ENCODE assay signal across 24 cellular contexts in the genomic region with DNA sequence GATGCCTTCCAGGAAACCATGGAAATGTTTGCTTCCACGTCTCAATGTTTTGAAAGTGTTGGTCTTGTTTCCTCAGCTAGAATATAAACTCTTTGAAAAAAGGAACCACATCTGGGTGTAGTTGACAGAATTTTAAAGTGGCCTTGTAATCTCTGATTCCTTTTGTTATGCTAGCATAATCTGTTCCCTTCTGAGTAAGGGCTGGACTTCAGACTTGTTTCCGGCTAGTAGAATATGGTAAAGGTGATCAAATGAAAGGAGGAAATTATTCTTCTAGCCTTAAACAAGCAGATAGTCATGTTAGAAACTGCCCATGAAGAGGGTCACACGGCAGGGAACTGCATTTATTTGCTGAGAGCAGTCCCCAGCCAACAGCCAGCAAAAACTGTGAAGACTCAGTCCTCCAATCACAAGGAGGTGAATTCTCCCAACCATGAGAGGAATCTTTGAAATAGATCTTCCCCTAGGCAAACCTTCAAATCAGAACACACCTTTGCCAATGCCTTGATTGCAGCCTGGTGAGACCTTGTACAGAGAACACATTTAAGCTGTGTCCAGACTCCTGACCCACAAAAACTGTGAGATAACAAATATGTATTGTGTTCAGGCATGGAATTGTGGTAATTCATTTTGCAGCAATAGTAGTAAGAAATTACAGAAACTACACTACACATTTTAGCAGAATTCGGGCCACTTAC.
DNase-seq lines count a peak whose midpoint lies in the region; ATAC-seq, FAIRE-seq and TF ChIP-seq lines count a peak whose summit lies in the region.
"Had no signal": no experiment of that assay in that cellular context is flagged by ENCODE, and none has a peak within 500 bp of the region (broad histone marks: within the 10 kb centered on the region; RNA-seq: fewer than 3 reads in every experiment).

No MANE protein-coding gene starts in this region.

- DNase-seq in Caco-2 (no peak), colonic mucosa (peak; percentile 25), left colon (peak in 1 of 2 donors; percentile 39), small intestine (peak; percentile 28), COR-L47 (lab: John Stamatoyannopoulos, UW) (no peak), SIG-M5 (lab: John Stamatoyannopoulos, UW) (no peak), NOMO-1 (lab: John Stamatoyannopoulos, UW; ENCODE audit: unreplicated experiment in 2 of 2) (no peak)
- DNase-seq: 8988T; ACHN; AML-193; BE2C; CD4-positive, alpha-beta T cell; CD8-positive, alpha-beta memory T cell; DMS153; DND-41; GM23248; H9 had no signal

- H3K27ac ChIP-seq in colonic mucosa, result peak overlapping the region; percentile 88
- no peak overlapping the region for H3K27ac ChIP-seq in small intestine (ENCODE audit: low read depth in 1 of 2, low read length in 1 of 2)
- H3K27ac ChIP-seq: A549, GM23248 had no signal

- H3K27ac Mint-ChIP-seq in Caco-2 (ENCODE audit: unreplicated experiment), result peak overlapping the region; percentile 23
- H3K27ac Mint-ChIP-seq: CD14-positive monocyte; CD4-positive, alpha-beta T cell; CD8-positive, alpha-beta memory T cell; H9 had no signal

- 53 to 67% (median 56%) methylated on average over 4 of the region's 4 CpGs for WGBS in small intestine, 3 donors

- H3K4me3 ChIP-seq in Caco-2 (ENCODE audit: low read depth, low read length) (no peak overlapping the region), colonic mucosa (no peak overlapping the region), small intestine (ENCODE audit: low read depth in 1 of 2, low read length in 2 of 2) (no peak overlapping the region)
- H3K4me3 ChIP-seq: A549; BLaER1 treated with 17β-estradiol and CSF1 and Interleukin-3, amounts not matched to agents 10 nM and 100 nM; GM23248 had no signal

- no peak for FAIRE-seq in small intestine (lab: Jason Lieb, UNC)
- FAIRE-seq: A549, G401.6, GM12892 had no signal

- H3K27me3 Mint-ChIP-seq in Caco-2 (ENCODE audit: insufficient read depth, unreplicated experiment), result no peaks in the 10 kb centered on the region

- intact Hi-C loops in Caco-2 (cut with micrococcal nuclease; ENCODE audit: unreplicated experiment), result no loop called here
- intact Hi-C loops in colonic mucosa (cut with DNase I), result no loop called here
- intact Hi-C loops in left colon (cut with DNase I, micrococcal nuclease), result no loop called here

- peaks cover 10% of the 10 kb centered on the region for H3K9me3 Mint-ChIP-seq in Caco-2 (ENCODE audit: unreplicated experiment)
- H3K9me3 Mint-ChIP-seq: CD4-positive, alpha-beta T cell; H9 had no signal

- CTCF ChIA-PET in Caco-2 (lab: Charles Lee), result no interaction called here

- H3K36me3 Mint-ChIP-seq in Caco-2 (ENCODE audit: insufficient read depth, unreplicated experiment), result no peaks in the 10 kb centered on the region
- H3K36me3 Mint-ChIP-seq: CD14-positive monocyte; CD8-positive, alpha-beta memory T cell had no signal

- H3K9ac ChIP-seq in colonic mucosa (ENCODE audit: low read depth in 2 of 2, low read length in 2 of 2), result peak overlapping the region in 1 of 2 donors; percentile 21
- H3K9ac ChIP-seq: BLaER1 treated with 17β-estradiol and CSF1 and Interleukin-3, amounts not matched to agents 10 nM and 100 nM; GM23248 had no signal

- TF ChIP-seq CTCF in Caco-2 (IDR thresholded peaks at IDR 0.05; ENCODE audit: insufficient read depth in 1 of 2, low read depth in 1 of 2, low read length in 1 of 2, severe bottlenecking in 1 of 2, unreplicated experiment in 1 of 2) (no peak), colonic mucosa (IDR thresholded peaks at IDR 0.05) (no peak)

- H3K9me3 ChIP-seq in Caco-2 (no peaks in the 10 kb centered on the region), colonic mucosa (no peaks in the 10 kb centered on the region), small intestine (ENCODE audit: control insufficient read depth, low read depth) (no peaks in the 10 kb centered on the region)
- H3K9me3 ChIP-seq: A549, BE2C had no signal

- POLR2A ChIA-PET in Caco-2 (lab: Charles Lee), result no interaction called here

- H3K4me1 Mint-ChIP-seq in Caco-2 (ENCODE audit: low read depth, unreplicated experiment), result peaks cover 22% of the 10 kb centered on the region
- H3K4me1 Mint-ChIP-seq: CD14-positive monocyte; CD8-positive, alpha-beta memory T cell had no signal

- ATAC-seq in left colon (peak; percentile 66), GM21381 (IDR thresholded peaks at IDR 0.05; ENCODE audit: unreplicated experiment) (no peak)
- ATAC-seq: A549, HCT116 had no signal

- no peaks in the 10 kb centered on the region for H3K27me3 ChIP-seq in Caco-2 (replicated peaks; ENCODE audit: control insufficient read depth, insufficient read depth, low read length)
- H3K27me3 ChIP-seq in colonic mucosa, result no peaks in the 10 kb centered on the region
- H3K27me3 ChIP-seq in small intestine (ENCODE audit: control insufficient read depth in 2 of 2, insufficient read depth in 2 of 2, low read length in 2 of 2), result no peaks in the 10 kb centered on the region
- H3K27me3 ChIP-seq: BE2C; BLaER1 treated with 17β-estradiol and CSF1 and Interleukin-3, amounts not matched to agents 10 nM and 100 nM had no signal

- peaks cover 19% of the 10 kb centered on the region for H3K4me1 ChIP-seq in Caco-2
- H3K4me1 ChIP-seq in colonic mucosa, result peaks cover 10% of the 10 kb centered on the region
- peaks cover 0 to 2% of the 10 kb centered on the region in 2 donors for H3K4me1 ChIP-seq in small intestine (ENCODE audit: control insufficient read depth in 2 of 2, insufficient read depth in 1 of 2, low read depth in 1 of 2, low read length in 1 of 2)
- H3K4me1 ChIP-seq: A549, BE2C had no signal

- H3K36me3 ChIP-seq in Caco-2 (ENCODE audit: control insufficient read depth, insufficient read depth, low read length) (no peaks in the 10 kb centered on the region), colonic mucosa (no peaks in the 10 kb centered on the region), small intestine (ENCODE audit: control insufficient read depth in 2 of 2, insufficient read depth in 2 of 2, low read length in 2 of 2) (no peaks in the 10 kb centered on the region)
- H3K36me3 ChIP-seq: BE2C; BLaER1 treated with 17β-estradiol and CSF1 and Interleukin-3, amounts not matched to agents 10 nM and 100 nM had no signal

- no TSS peak for BruUV-seq in Caco-2 (replicated peaks; lab: Mats Ljungman, UMichigan)

- H3K4me3 Mint-ChIP-seq in Caco-2 (ENCODE audit: unreplicated experiment), result no peak overlapping the region
- H3K4me3 Mint-ChIP-seq: CD14-positive monocyte; CD4-positive, alpha-beta T cell; CD8-positive, alpha-beta memory T cell; H9 had no signal

Comparison
In these comparisons a context has a peak if more than half of its experiments do, and no peak if none do; other contexts are left out.
1. DNase-seq: peak in colonic mucosa (single experiment) and small intestine (single experiment); none in Caco-2 (0 of 2), COR-L47 (single experiment), SIG-M5 (single experiment) and NOMO-1 (0 of 2).